In the genomic region with DNA sequence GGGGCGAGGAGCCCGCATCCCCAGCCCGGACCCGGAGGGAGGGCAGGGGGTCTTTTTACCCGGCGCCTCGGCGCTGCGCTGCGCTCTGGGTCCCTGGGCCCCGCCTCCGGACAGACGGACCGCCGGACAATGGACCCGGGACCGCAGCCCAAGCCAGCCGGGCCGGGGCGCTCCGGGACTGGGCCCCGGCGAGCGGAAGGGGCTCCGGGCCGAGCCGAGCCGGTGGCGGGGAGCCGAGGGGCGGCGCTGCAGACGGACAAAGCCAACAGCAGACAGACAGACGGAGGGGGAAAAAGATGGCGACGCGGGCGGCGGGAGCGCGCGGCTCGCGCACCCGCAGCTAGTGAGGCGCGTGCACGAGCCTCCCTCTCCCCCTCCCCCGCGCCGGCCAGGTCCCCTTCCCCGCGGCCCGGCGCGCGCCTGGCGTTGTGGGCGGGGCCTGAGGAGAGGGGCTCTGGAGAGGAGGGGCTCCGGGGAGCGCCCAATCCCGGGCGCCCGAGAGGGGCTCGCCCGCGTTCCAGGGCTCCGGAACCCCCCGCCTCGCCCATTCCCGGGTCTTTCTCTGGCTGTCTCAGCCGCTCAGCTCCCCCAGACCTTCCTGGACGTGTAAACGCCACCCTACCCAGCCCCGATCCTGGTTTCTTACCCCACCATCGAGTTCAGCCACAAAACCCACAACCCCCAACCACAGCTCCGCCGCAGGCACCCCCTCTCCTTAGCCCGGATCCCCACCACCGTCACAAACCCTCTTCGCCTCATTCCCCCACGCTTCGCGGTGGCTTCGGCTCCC, we compare ENCODE assay signal across 1 cellular context.
TF ChIP-seq lines count a peak whose summit lies in the region.

A gene with protein sequence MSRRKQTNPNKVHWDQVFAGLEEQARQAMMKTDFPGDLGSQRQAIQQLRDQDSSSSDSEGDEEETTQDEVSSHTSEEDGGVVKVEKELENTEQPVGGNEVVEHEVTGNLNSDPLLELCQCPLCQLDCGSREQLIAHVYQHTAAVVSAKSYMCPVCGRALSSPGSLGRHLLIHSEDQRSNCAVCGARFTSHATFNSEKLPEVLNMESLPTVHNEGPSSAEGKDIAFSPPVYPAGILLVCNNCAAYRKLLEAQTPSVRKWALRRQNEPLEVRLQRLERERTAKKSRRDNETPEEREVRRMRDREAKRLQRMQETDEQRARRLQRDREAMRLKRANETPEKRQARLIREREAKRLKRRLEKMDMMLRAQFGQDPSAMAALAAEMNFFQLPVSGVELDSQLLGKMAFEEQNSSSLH (minus strand): TSS at position 334 of the 790 bp plus-strand sequence. CDS start 4,236 bp downstream, outside the sequence.

TF ChIP-seq in GM12878, 131 proteins besides CTCF, POLR2A, EP300 and RAD21 (continued from another document and continues in another):
- no peak for TF ChIP-seq RAD51 (IDR thresholded peaks at IDR 0.05)
- no peak for TF ChIP-seq POU2F2 (IDR thresholded peaks at IDR 0.05; ENCODE audit: borderline replicate concordance, low read depth, low read length)
- TF ChIP-seq ETV6 (conservative IDR thresholded peaks at IDR 0.05 in 1 of 2, IDR thresholded peaks at IDR 0.05 in 1 of 2; ENCODE audit: borderline replicate concordance in 1 of 2, low read depth in 1 of 2), result no peak
- peak; percentile 52; the same call in 1 of the 2 replicates for TF ChIP-seq ZNF687 (IDR thresholded peaks at IDR 0.05)
- TF ChIP-seq EGR1 (IDR thresholded peaks at IDR 0.05; ENCODE audit: borderline replicate concordance in 1 of 2, low read depth in 2 of 2, low read length in 2 of 2), result peak in 1 of 2 experiments; percentile 53; a peak in 1 of 3 replicates
- no peak; the same call in 1 of the 2 replicates for TF ChIP-seq NR2F1 (conservative IDR thresholded peaks at IDR 0.05)
- TF ChIP-seq, protein P1, sequence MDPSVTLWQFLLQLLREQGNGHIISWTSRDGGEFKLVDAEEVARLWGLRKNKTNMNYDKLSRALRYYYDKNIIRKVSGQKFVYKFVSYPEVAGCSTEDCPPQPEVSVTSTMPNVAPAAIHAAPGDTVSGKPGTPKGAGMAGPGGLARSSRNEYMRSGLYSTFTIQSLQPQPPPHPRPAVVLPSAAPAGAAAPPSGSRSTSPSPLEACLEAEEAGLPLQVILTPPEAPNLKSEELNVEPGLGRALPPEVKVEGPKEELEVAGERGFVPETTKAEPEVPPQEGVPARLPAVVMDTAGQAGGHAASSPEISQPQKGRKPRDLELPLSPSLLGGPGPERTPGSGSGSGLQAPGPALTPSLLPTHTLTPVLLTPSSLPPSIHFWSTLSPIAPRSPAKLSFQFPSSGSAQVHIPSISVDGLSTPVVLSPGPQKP (IDR thresholded peaks at IDR 0.05; ENCODE audit: low read depth, low read length), result no peak
- TF ChIP-seq ZNF622 (IDR thresholded peaks at IDR 0.05), result no peak
- TF ChIP-seq SP1 (IDR thresholded peaks at IDR 0.05; ENCODE audit: low read depth, low read length), result no peak
- no peak for TF ChIP-seq MYC (IDR thresholded peaks at IDR 0.05; ENCODE audit: insufficient read depth, insufficient read length, insufficient replicate concordance, low read length, severe bottlenecking)
- TF ChIP-seq SRF (IDR thresholded peaks at IDR 0.05; ENCODE audit: low read depth in 2 of 2, low read length in 2 of 2), result no peak
- peak; percentile 57; the same call in 1 of the 2 replicates for TF ChIP-seq NBN (IDR thresholded peaks at IDR 0.05)
- TF ChIP-seq HDAC6 (IDR thresholded peaks at IDR 0.05; ENCODE audit: unreplicated experiment), result no peak
- TF ChIP-seq YY1 (IDR thresholded peaks at IDR 0.05; ENCODE audit: low read depth, low read length), result peak; percentile 94
- TF ChIP-seq, protein P2, sequence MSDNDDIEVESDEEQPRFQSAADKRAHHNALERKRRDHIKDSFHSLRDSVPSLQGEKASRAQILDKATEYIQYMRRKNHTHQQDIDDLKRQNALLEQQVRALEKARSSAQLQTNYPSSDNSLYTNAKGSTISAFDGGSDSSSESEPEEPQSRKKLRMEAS (IDR thresholded peaks at IDR 0.05; ENCODE audit: low read depth, low read length), result peak; percentile 42; the same call in 1 of the 2 replicates
- no peak for TF ChIP-seq POLR2AphosphoS2 (IDR thresholded peaks at IDR 0.05; ENCODE audit: low read depth, low read length)
- TF ChIP-seq HDGF (IDR thresholded peaks at IDR 0.05), result peak; percentile 44; the same call in 1 of the 2 replicates
- no peak for TF ChIP-seq TARDBP (IDR thresholded peaks at IDR 0.05; ENCODE audit: borderline replicate concordance)
- TF ChIP-seq ESRRA (IDR thresholded peaks at IDR 0.05; ENCODE audit: low read length), result no peak
- TF ChIP-seq, protein P3, sequence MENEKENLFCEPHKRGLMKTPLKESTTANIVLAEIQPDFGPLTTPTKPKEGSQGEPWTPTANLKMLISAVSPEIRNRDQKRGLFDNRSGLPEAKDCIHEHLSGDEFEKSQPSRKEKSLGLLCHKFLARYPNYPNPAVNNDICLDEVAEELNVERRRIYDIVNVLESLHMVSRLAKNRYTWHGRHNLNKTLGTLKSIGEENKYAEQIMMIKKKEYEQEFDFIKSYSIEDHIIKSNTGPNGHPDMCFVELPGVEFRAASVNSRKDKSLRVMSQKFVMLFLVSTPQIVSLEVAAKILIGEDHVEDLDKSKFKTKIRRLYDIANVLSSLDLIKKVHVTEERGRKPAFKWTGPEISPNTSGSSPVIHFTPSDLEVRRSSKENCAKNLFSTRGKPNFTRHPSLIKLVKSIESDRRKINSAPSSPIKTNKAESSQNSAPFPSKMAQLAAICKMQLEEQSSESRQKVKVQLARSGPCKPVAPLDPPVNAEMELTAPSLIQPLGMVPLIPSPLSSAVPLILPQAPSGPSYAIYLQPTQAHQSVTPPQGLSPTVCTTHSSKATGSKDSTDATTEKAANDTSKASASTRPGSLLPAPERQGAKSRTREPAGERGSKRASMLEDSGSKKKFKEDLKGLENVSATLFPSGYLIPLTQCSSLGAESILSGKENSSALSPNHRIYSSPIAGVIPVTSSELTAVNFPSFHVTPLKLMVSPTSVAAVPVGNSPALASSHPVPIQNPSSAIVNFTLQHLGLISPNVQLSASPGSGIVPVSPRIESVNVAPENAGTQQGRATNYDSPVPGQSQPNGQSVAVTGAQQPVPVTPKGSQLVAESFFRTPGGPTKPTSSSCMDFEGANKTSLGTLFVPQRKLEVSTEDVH (IDR thresholded peaks at IDR 0.05; ENCODE audit: low read depth, partially characterized antibody), result no peak
- no peak for TF ChIP-seq RCOR1 (conservative IDR thresholded peaks at IDR 0.05; ENCODE audit: low read depth, low read length)
- no peak for TF ChIP-seq YBX1 (IDR thresholded peaks at IDR 0.05)
- no peak for TF ChIP-seq KDM1A (IDR thresholded peaks at IDR 0.05; ENCODE audit: borderline replicate concordance)
- no peak for TF ChIP-seq SPI1 (IDR thresholded peaks at IDR 0.05; ENCODE audit: borderline replicate concordance, insufficient read depth, low read depth, low read length)
- TF ChIP-seq, protein P4, sequence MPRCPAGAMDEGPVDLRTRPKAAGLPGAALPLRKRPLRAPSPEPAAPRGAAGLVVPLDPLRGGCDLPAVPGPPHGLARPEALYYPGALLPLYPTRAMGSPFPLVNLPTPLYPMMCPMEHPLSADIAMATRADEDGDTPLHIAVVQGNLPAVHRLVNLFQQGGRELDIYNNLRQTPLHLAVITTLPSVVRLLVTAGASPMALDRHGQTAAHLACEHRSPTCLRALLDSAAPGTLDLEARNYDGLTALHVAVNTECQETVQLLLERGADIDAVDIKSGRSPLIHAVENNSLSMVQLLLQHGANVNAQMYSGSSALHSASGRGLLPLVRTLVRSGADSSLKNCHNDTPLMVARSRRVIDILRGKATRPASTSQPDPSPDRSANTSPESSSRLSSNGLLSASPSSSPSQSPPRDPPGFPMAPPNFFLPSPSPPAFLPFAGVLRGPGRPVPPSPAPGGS (IDR thresholded peaks at IDR 0.05; ENCODE audit: borderline replicate concordance, insufficient read depth, low read depth, low read length, poor library complexity, severe bottlenecking), result no peak
- TF ChIP-seq ZNF384 (IDR thresholded peaks at IDR 0.05; ENCODE audit: borderline replicate concordance, low read depth, low read length), result no peak
- TF ChIP-seq GABPA (IDR thresholded peaks at IDR 0.05; ENCODE audit: low read depth), result no peak
- no peak for TF ChIP-seq FOS (IDR thresholded peaks at IDR 0.05; ENCODE audit: borderline replicate concordance, extremely low read depth, insufficient read length)
- no peak for TF ChIP-seq NR2C1 (IDR thresholded peaks at IDR 0.05)
- TF ChIP-seq SKIL (IDR thresholded peaks at IDR 0.05; ENCODE audit: low read depth, poor library complexity, severe bottlenecking), result no peak
- TF ChIP-seq MXI1 (IDR thresholded peaks at IDR 0.05; ENCODE audit: low read depth, low read length), result no peak
- TF ChIP-seq ZNF274 (IDR thresholded peaks at IDR 0.05; ENCODE audit: insufficient read depth, insufficient read length), result no peak
- 0 out of 2 replicates have a peak, but pooled peaks have one; percentile 64 for TF ChIP-seq ZNF217 (IDR thresholded peaks at IDR 0.05)
- no peak for TF ChIP-seq TCF12 (IDR thresholded peaks at IDR 0.05; ENCODE audit: low read depth, low read length)
- no peak for TF ChIP-seq TAF1 (IDR thresholded peaks at IDR 0.05; ENCODE audit: borderline replicate concordance, low read depth, low read length)
- TF ChIP-seq, protein P5, sequence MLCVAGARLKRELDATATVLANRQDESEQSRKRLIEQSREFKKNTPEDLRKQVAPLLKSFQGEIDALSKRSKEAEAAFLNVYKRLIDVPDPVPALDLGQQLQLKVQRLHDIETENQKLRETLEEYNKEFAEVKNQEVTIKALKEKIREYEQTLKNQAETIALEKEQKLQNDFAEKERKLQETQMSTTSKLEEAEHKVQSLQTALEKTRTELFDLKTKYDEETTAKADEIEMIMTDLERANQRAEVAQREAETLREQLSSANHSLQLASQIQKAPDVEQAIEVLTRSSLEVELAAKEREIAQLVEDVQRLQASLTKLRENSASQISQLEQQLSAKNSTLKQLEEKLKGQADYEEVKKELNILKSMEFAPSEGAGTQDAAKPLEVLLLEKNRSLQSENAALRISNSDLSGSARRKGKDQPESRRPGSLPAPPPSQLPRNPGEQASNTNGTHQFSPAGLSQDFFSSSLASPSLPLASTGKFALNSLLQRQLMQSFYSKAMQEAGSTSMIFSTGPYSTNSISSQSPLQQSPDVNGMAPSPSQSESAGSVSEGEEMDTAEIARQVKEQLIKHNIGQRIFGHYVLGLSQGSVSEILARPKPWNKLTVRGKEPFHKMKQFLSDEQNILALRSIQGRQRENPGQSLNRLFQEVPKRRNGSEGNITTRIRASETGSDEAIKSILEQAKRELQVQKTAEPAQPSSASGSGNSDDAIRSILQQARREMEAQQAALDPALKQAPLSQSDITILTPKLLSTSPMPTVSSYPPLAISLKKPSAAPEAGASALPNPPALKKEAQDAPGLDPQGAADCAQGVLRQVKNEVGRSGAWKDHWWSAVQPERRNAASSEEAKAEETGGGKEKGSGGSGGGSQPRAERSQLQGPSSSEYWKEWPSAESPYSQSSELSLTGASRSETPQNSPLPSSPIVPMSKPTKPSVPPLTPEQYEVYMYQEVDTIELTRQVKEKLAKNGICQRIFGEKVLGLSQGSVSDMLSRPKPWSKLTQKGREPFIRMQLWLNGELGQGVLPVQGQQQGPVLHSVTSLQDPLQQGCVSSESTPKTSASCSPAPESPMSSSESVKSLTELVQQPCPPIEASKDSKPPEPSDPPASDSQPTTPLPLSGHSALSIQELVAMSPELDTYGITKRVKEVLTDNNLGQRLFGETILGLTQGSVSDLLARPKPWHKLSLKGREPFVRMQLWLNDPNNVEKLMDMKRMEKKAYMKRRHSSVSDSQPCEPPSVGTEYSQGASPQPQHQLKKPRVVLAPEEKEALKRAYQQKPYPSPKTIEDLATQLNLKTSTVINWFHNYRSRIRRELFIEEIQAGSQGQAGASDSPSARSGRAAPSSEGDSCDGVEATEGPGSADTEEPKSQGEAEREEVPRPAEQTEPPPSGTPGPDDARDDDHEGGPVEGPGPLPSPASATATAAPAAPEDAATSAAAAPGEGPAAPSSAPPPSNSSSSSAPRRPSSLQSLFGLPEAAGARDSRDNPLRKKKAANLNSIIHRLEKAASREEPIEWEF (IDR thresholded peaks at IDR 0.05; ENCODE audit: insufficient replicate concordance, low read depth, low read length), result no peak
